In genomic region chr5:181052928-181053759, GRCh38 we compare ENCODE assay signal across 8 cellular contexts. TPM values are rescaled to one million over a fixed set of nuclear protein-coding genes. Genes with fewer than 3 reads are reported as not detected.
DNase-seq lines count a peak whose midpoint lies in the region; ATAC-seq and TF ChIP-seq lines count a peak whose summit lies in the region.

No MANE protein-coding gene starts in this region.

- no peaks in the 10 kb centered on the region for H3K9me3 ChIP-seq in CD8-positive, alpha-beta memory T cell (ENCODE audit: low read length)
- H3K9me3 ChIP-seq in mammary epithelial cell (replicated peaks; ENCODE audit: insufficient read depth, low read length) (no peaks in the 10 kb centered on the region), right lobe of liver (no peaks in the 10 kb centered on the region), transverse colon (no peaks in the 10 kb centered on the region)

- in situ Hi-C loops in mammary epithelial cell (cut with MboI; ENCODE audit: low sequenced_read_pairs in 2 of 2), result no loop called here
- in situ Hi-C loops in transverse colon (cut with MboI; ENCODE audit: low pct_ligation_motif_present in 1 of 4, low pct_unique_long_range_greater_than_20kb in 1 of 4, low sequenced_read_pairs in 3 of 4), result no loop called here

- H3K36me3 ChIP-seq in CD8-positive, alpha-beta memory T cell (ENCODE audit: insufficient read depth, low read length), result no peaks in the 10 kb centered on the region
- H3K36me3 ChIP-seq in mammary epithelial cell (ENCODE audit: insufficient read depth, low read length) (no peaks in the 10 kb centered on the region), right lobe of liver (no peaks in the 10 kb centered on the region), transverse colon (no peaks in the 10 kb centered on the region)

- H3K4me3 ChIP-seq in CD8-positive, alpha-beta memory T cell (ENCODE audit: low read length), result peak overlapping the region; percentile 39
- H3K4me3 ChIP-seq in mammary epithelial cell (replicated peaks in 1 of 3; ENCODE audit: insufficient read depth in 1 of 3, low read depth in 2 of 3, low read length in 3 of 3) (peak overlapping the region in 2 of 3 experiments; percentile 40 to 51), right lobe of liver (peak overlapping the region; percentile 34 to 46 (median 34)), transverse colon (peak overlapping the region; percentile 29 to 60 (median 46))

- no peak overlapping the region for H3K9ac ChIP-seq in mammary epithelial cell (ENCODE audit: insufficient read depth, low read length)

- peak overlapping the region; percentile 68 to 82 (median 76) for H3K4me3 Mint-ChIP-seq in CD8-positive, alpha-beta memory T cell

- H3K4me1 ChIP-seq in CD8-positive, alpha-beta memory T cell (ENCODE audit: insufficient read depth, low read length), result peaks cover 14% of the 10 kb centered on the region
- H3K4me1 ChIP-seq in mammary epithelial cell (ENCODE audit: insufficient read depth, low read length), result peaks cover 9% of the 10 kb centered on the region
- peaks cover 0 to 14% (median 0%) of the 10 kb centered on the region in 4 donors for H3K4me1 ChIP-seq in right lobe of liver
- peaks cover 6 to 19% (median 16%) of the 10 kb centered on the region in 4 donors for H3K4me1 ChIP-seq in transverse colon

- no peak for TF ChIP-seq POLR2A in right lobe of liver (IDR thresholded peaks at IDR 0.05)
- no peak for TF ChIP-seq POLR2A in transverse colon (IDR thresholded peaks at IDR 0.05)

- peak overlapping the region; percentile 87 for H3K4me2 ChIP-seq in mammary epithelial cell (ENCODE audit: insufficient read depth, low read depth, low read length)

- no peaks in the 10 kb centered on the region for H3K9me3 Mint-ChIP-seq in CD8-positive, alpha-beta memory T cell

- TF ChIP-seq RAD21 in Ishikawa (IDR thresholded peaks at IDR 0.05; ENCODE audit: low read depth), result no peak

- intact Hi-C loops in mammary epithelial cell (cut with micrococcal nuclease), result loop anchor here (10.0 kb wide), 1 partner anchor 102 kb away; no protein-coding TSS in a partner anchor
- intact Hi-C loops in right lobe of liver (cut with DNase I), result loop anchor here in 1 of 2 donors (10.0 kb wide), 1 partner anchor 62 kb away; no protein-coding TSS in a partner anchor
- intact Hi-C loops in transverse colon (cut with DNase I; ENCODE audit: low total_unique reads), result no loop called here

- H3K4me1 Mint-ChIP-seq in CD8-positive, alpha-beta memory T cell, result peaks cover 17 to 23% (median 21%) of the 10 kb centered on the region in 3 donors

- no peaks in the 10 kb centered on the region for H3K79me2 ChIP-seq in mammary epithelial cell (ENCODE audit: insufficient read depth, low read length)

- H4K20me1 ChIP-seq in mammary epithelial cell (ENCODE audit: insufficient read depth, low read length), result no peaks in the 10 kb centered on the region

- H3K36me3 Mint-ChIP-seq in CD8-positive, alpha-beta memory T cell, result peaks cover 0 to 4% (median 2%) of the 10 kb centered on the region in 3 donors

- dilution Hi-C loops in mammary epithelial cell (cut with HindIII; ENCODE audit: low sequenced_read_pairs), result no loop called here

- no TSS peak for BruUV-seq in mammary epithelial cell (replicated peaks; lab: Mats Ljungman, UMichigan)

- WGBS in mammary epithelial cell (ENCODE audit: low coverage, missing lambda C conversion rate), result 0% methylated on average over 1 of the region's 111 CpGs
- WGBS in right lobe of liver (ENCODE audit: insufficient coverage, low coverage, low lambda C conversion rate, missing lambda C conversion rate), result 3% methylated on average over 8 of the region's 111 CpGs
- WGBS in transverse colon (ENCODE audit: low coverage in 1 of 2), 2 donors, result 1% methylated on average over 67 of the region's 111 CpGs; no CpG with 5 or more reads in 1 of the 2 donors

- TF ChIP-seq EP300 in Ishikawa (IDR thresholded peaks at IDR 0.05; ENCODE audit: borderline replicate concordance) (no peak), transverse colon (IDR thresholded peaks at IDR 0.05; ENCODE audit: low read depth) (no peak)

- no peak for DNase-seq in CD8-positive, alpha-beta memory T cell
- no peak for DNase-seq in mammary epithelial cell
- no peak for DNase-seq in right lobe of liver
- peak; percentile 22 for DNase-seq in transverse colon

- TF ChIP-seq CTCF in mammary epithelial cell (conservative IDR thresholded peaks at IDR 0.05 in 1 of 2, IDR thresholded peaks at IDR 0.05 in 1 of 2; ENCODE audit: extremely low read depth in 1 of 2, insufficient read depth in 1 of 2, low read depth in 1 of 2, low read length in 2 of 2) (no peak), right lobe of liver (IDR thresholded peaks at IDR 0.05) (no peak), transverse colon (IDR thresholded peaks at IDR 0.05) (no peak)

- peak overlapping the region in 3 of 8 donors; percentile 17 to 47 (median 43) for H3K27ac Mint-ChIP-seq in CD8-positive, alpha-beta memory T cell

- POLR2A ChIA-PET in CD8-positive, alpha-beta memory T cell (lab: Charles Lee), result no interaction called here

- ATAC-seq in right lobe of liver (peak; percentile 24 to 53 (median 39)), HG03565 (IDR thresholded peaks at IDR 0.05; ENCODE audit: unreplicated experiment) (no peak), HG03175 (IDR thresholded peaks at IDR 0.05; ENCODE audit: unreplicated experiment) (no peak), HG03342 (IDR thresholded peaks at IDR 0.05; ENCODE audit: unreplicated experiment) (no peak)

- H3K27me3 Mint-ChIP-seq in CD8-positive, alpha-beta memory T cell, result peaks cover 75 to 86% of the 10 kb centered on the region in 2 donors

- H3K27me3 ChIP-seq in CD8-positive, alpha-beta memory T cell (ENCODE audit: insufficient read depth, low read length, poor library complexity, severe bottlenecking), result peaks cover 27% of the 10 kb centered on the region
- H3K27me3 ChIP-seq in mammary epithelial cell (ENCODE audit: insufficient read depth, low read length), result peaks cover 30% of the 10 kb centered on the region
- peaks cover 0 to 28% of the 10 kb centered on the region in 2 donors for H3K27me3 ChIP-seq in right lobe of liver
- peaks cover 94% of the 10 kb centered on the region for H3K27me3 ChIP-seq in transverse colon

- H2AFZ ChIP-seq in mammary epithelial cell (ENCODE audit: low read depth, low read length), result peak overlapping the region; percentile 81

- CTCF ChIA-PET in CD8-positive, alpha-beta memory T cell (lab: Charles Lee), result no interaction called here
- CTCF ChIA-PET in mammary epithelial cell (lab: Charles Lee; ENCODE audit: low non-redundant PET), result no interaction called here

- no peak overlapping the region for H3K27ac ChIP-seq in CD8-positive, alpha-beta memory T cell (ENCODE audit: low read depth, low read length)
- H3K27ac ChIP-seq in mammary epithelial cell (ENCODE audit: insufficient read depth, low read depth, low read length), result no peak overlapping the region
- no peak overlapping the region for H3K27ac ChIP-seq in right lobe of liver
- H3K27ac ChIP-seq in transverse colon, result no peak overlapping the region

TF ChIP-seq in Ishikawa, 13 proteins besides CTCF, POLR2A, EP300 and RAD21:
- TF ChIP-seq MAX (IDR thresholded peaks at IDR 0.05) (peak; percentile 38), REST (IDR thresholded peaks at IDR 0.05; ENCODE audit: low read depth) (no peak)

RNA-seq across cellular contexts. Expression of gene BTNL9, which starts 13.1 kb away (rescaled TPM):
- not detected for total RNA-seq in CD8-positive, alpha-beta memory T cell
- not detected for polyA plus RNA-seq in CD8-positive, alpha-beta memory T cell
- total RNA-seq in mammary epithelial cell, result under 1 TPM in 1 of 2 donors, not detected in 1; 0.16 TPM
- 0.03 TPM for polyA plus RNA-seq in mammary epithelial cell
- not detected for polyA minus RNA-seq in mammary epithelial cell
- total RNA-seq in right lobe of liver, result 10 to 100 TPM in 1 of 6 experiments, 1 to 10 TPM in 5; 5.3 to 11.6 (median 7.8) TPM
- 10 to 100 TPM in 3 of 4 donors, 1 to 10 TPM in 1; 2.5 to 96.5 (median 15.4) TPM for total RNA-seq in transverse colon

Comparison
In these comparisons a context has a peak if more than half of its experiments do, and no peak if none do; other contexts are left out.
1. ATAC-seq: peak in right lobe of liver (4 of 4); none in HG03565 (single experiment), HG03175 (single experiment) and HG03342 (single experiment).
2. Peak in every context shown above with its lines, with median percentiles within 50 percentile points of each other: H3K4me3 ChIP-seq.